ENCODE assay signal across 8 cellular contexts in the genomic region with DNA sequence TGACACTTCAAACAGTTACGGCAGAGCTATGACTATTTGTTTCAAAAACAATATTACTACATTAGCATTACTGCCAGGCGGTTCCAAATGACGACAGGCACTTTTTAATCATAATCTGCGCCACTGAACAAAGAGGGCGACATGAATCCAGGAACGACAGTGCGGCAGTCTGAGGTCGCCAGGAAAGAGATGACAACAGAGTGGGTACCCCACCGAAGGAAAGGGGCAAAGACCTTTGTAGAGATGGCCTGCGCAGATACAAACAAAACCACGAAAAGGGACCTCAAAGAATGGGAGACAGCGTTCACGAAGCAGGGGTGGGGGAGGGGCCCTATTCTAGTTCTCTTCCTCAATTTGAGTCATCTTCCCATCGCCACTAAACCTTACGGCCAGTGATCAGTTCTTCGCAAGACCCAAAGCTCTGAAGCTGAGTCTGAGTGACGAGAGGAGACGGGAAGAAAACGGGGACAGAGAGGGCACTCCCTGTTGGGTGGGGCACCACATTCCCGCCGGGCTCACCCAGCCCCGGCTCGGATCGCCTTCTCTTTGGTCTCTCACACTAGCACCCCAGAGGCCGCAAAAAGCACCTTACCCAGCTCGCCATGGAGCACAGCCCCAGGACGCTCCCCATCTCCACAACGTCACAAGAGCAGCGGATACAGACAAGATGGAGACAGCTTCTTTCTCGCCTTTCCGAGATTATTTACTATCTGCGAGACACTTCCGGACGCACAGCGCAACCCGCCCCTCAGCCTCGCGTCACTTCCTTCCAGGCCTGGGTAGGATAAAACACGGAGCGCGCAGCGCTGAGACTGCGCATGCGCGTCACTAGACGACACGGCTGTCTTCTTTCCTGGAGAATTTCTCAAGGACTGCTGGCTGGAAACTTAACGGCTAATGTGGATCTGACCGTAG. TPM values are rescaled to one million over a fixed set of nuclear protein-coding genes. Genes with fewer than 3 reads are reported as not detected.
A peak's percentile ranks its signal among the peaks of the same experiment; 100 is the strongest.
DNase-seq lines count a peak whose midpoint lies in the region; ATAC-seq and TF ChIP-seq lines count a peak whose summit lies in the region.

TSS of gene SERINC1 (minus strand) at position 701 of the 915 bp plus-strand sequence. CDS start at position 631, 70 bp downstream.

- TF ChIP-seq POLR2A in upper lobe of left lung (IDR thresholded peaks at IDR 0.05), result peak in 3 of 4 donors; percentile 85 to 96 (median 95)

- H3K4me3 ChIP-seq in heart right ventricle (peak within 1 kb of the TSS; percentile 64 to 92 (median 82)), upper lobe of left lung (peak within 1 kb of the TSS; percentile 40 to 79 (median 61))

- ATAC-seq in HG02870 (IDR thresholded peaks at IDR 0.05; ENCODE audit: unreplicated experiment) (peak; percentile 99), heart right ventricle (peak; percentile 99 to 100 (median 99)), upper lobe of left lung (ENCODE audit: low FRiP score in 2 of 2) (peak; percentile 99 to 100)

- H3K36me3 ChIP-seq in heart right ventricle (peaks cover 0 to 13% (median 0%) of the 10 kb centered on the region in 9 donors), upper lobe of left lung (no peaks in the 10 kb centered on the region)

- peak within 1 kb of the TSS; percentile 83 to 98 (median 92) for H3K27ac ChIP-seq in heart right ventricle
- peak within 1 kb of the TSS; percentile 94 to 96 (median 96) for H3K27ac ChIP-seq in upper lobe of left lung

- peak; percentile 87 for DNase-seq in GM13976 (ENCODE audit: low spot score)
- peak; percentile 97 for DNase-seq in NCI-H146 treated with DMSO at 0.1 percent for 48 hours (lab: John Stamatoyannopoulos, UW; ENCODE audit: unreplicated experiment)
- peak; percentile 92 for DNase-seq in amniotic epithelial cell (ENCODE audit: low read depth)
- peak; percentile 95 to 96 for DNase-seq in heart right ventricle
- peak; percentile 89 to 99 (median 94) for DNase-seq in posterior cingulate gyrus
- peak; percentile 96 to 97 for DNase-seq in upper lobe of left lung

- TF ChIP-seq CTCF in GM13976 (IDR thresholded peaks at IDR 0.05; ENCODE audit: borderline replicate concordance, control extremely low read depth, extremely low read depth, insufficient read depth, missing control alignments) (no peak), heart right ventricle (IDR thresholded peaks at IDR 0.05) (no peak), upper lobe of left lung (IDR thresholded peaks at IDR 0.05) (peak in 1 of 6 experiments; percentile 16)

- H3K27me3 ChIP-seq in heart right ventricle (no peaks in the 10 kb centered on the region), upper lobe of left lung (no peaks in the 10 kb centered on the region)

- 0 to 1% methylated on average over 49 of the region's 49 CpGs for WGBS in heart right ventricle, 2 donors
- WGBS in upper lobe of left lung, 2 donors, result 0 to 1% methylated on average over 38 to 49 of the region's 49 CpGs

- peaks cover 0 to 53% (median 43%) of the 10 kb centered on the region in 9 donors for H3K4me1 ChIP-seq in heart right ventricle
- peaks cover 14 to 48% (median 29%) of the 10 kb centered on the region in 4 donors for H3K4me1 ChIP-seq in upper lobe of left lung

- peak in 1 of 4 donors; percentile 41 for TF ChIP-seq EP300 in upper lobe of left lung (IDR thresholded peaks at IDR 0.05)

- in situ Hi-C loops in GM13976 (cut with MboI; ENCODE audit: low sequenced_read_pairs, unreplicated experiment), result no loop called here

- H3K9me3 ChIP-seq in heart right ventricle (no peaks in the 10 kb centered on the region), upper lobe of left lung (no peaks in the 10 kb centered on the region)

- intact Hi-C loops in T-helper 1 cell treated with Interleukin-12 subunit alpha and Interleukin-12 subunit beta and Interleukin-4 antibody, amounts not matched to agents 30 ng/mL and 1 ng/mL, for 36 hours (cut with micrococcal nuclease), result loop anchor here (1.0 to 5.0 kb wide), 6 partner anchors 59 to 1137 kb away; partner anchors contain the start of genes HSF2 and TBC1D32
- intact Hi-C loops in heart right ventricle (cut with DNase I) (loop anchor here in 7 of 10 donors (2.0 to 10.0 kb wide), 4 partner anchors 53 to 74 kb away; partner anchors contain the start of gene HSF2 (in 3 of the 7)), posterior cingulate gyrus (cut with DNase I) (loop anchor here (2.0 kb wide), 1 partner anchor 73 kb away; the partner anchor contains the start of gene HSF2)

RNA-seq across cellular contexts. Expression of gene SERINC1, which starts in this region (rescaled TPM):
- 66.1 and 66.6 TPM in 2 replicates for total RNA-seq in T-helper 1 cell treated with Interleukin-12 subunit alpha and Interleukin-12 subunit beta and Interleukin-4 antibody, amounts not matched to agents 30 ng/mL and 1 ng/mL, for 36 hours
- 100 to 1,000 TPM; 156 to 206 (median 178) TPM for total RNA-seq in heart right ventricle
- polyA plus RNA-seq in heart right ventricle, result 100 to 1,000 TPM in 1 of 2 donors, 10 to 100 TPM in 1; 44.8 to 103 TPM
- total RNA-seq in upper lobe of left lung, result 100 to 1,000 TPM in 4 of 6 donors, 10 to 100 TPM in 2; 30.4 to 222 (median 188) TPM

Comparison
In these comparisons a context has a peak if more than half of its experiments do, and no peak if none do; other contexts are left out.
1. Peak in every context shown above with its lines: DNase-seq, ATAC-seq, H3K4me3 ChIP-seq and H3K27ac ChIP-seq.